1 cellular context compared by ENCODE assay signal in genomic region chr14:90687680-90688079, GRCh38.
A peak's percentile ranks its signal among the peaks of the same experiment; 100 is the strongest.
TF ChIP-seq lines count a peak whose summit lies in the region.

No MANE protein-coding gene starts in this region.

TF ChIP-seq in IMR-90, 13 proteins besides CTCF, POLR2A, EP300 and RAD21:
- 0 out of 2 replicates have a peak, but pooled peaks have one; percentile 20 for TF ChIP-seq MAFK (IDR thresholded peaks at IDR 0.05; ENCODE audit: low read depth, low read length)
- no peak for TF ChIP-seq USF2 (IDR thresholded peaks at IDR 0.05; ENCODE audit: low read depth, low read length)
